ENCODE assay signal across 8 cellular contexts in genomic region chr6:144036064-144036873, GRCh38. TPM values are rescaled to one million over a fixed set of nuclear protein-coding genes. Genes with fewer than 3 reads are reported as not detected.
DNase-seq lines count a peak whose midpoint lies in the region; ATAC-seq and TF ChIP-seq lines count a peak whose summit lies in the region.

No MANE protein-coding gene starts in this region.

- peaks cover 0 to 6% of the 10 kb centered on the region in 2 donors for H3K27me3 Mint-ChIP-seq in effector memory CD8-positive, alpha-beta T cell

- ATAC-seq in effector memory CD8-positive, alpha-beta T cell (replicated peaks) = peak; percentile 44
- ATAC-seq in HG03097 (IDR thresholded peaks at IDR 0.05; ENCODE audit: low FRiP score, unreplicated experiment) = no peak

- H3K36me3 ChIP-seq in GM23248 (ENCODE audit: low read depth) = no peaks in the 10 kb centered on the region
- no peaks in the 10 kb centered on the region for H3K36me3 ChIP-seq in muscle layer of colon (ENCODE audit: insufficient read depth, low read length)

- no peaks in the 10 kb centered on the region for H3K36me3 Mint-ChIP-seq in effector memory CD8-positive, alpha-beta T cell (ENCODE audit: insufficient read depth)

- no peaks in the 10 kb centered on the region for H3K9me3 Mint-ChIP-seq in effector memory CD8-positive, alpha-beta T cell

- H3K27ac ChIP-seq in GM23248 = peak overlapping the region; percentile 54
- H3K27ac ChIP-seq in muscle layer of colon (ENCODE audit: low read depth, low read length) = peak overlapping the region; percentile 0

- peaks cover 39% of the 10 kb centered on the region for H3K4me1 ChIP-seq in GM23248 (ENCODE audit: insufficient read depth)
- H3K4me1 ChIP-seq in muscle layer of colon (ENCODE audit: insufficient read depth, low read length) = no peaks in the 10 kb centered on the region

- TF ChIP-seq CTCF in GM12864 (IDR thresholded peaks at IDR 0.05; ENCODE audit: low read depth, low read length, missing control alignments) (peak; percentile 15), NB4 (IDR thresholded peaks at IDR 0.05; ENCODE audit: low read depth, low read length) (no peak)

- peak overlapping the region in 1 of 2 donors; percentile 70 for H3K27ac Mint-ChIP-seq in effector memory CD8-positive, alpha-beta T cell

- peak overlapping the region; percentile 62 for H3K9ac ChIP-seq in GM23248
- no peak overlapping the region for H3K9ac ChIP-seq in muscle layer of colon (ENCODE audit: low read length)

- peak overlapping the region; percentile 93 for H2AFZ ChIP-seq in GM23248

- in situ Hi-C loops in GM23248 (cut with MboI) = no loop called here

- no peaks in the 10 kb centered on the region for H4K20me1 ChIP-seq in GM23248 (ENCODE audit: insufficient read depth)

- TF ChIP-seq POLR2A in NB4 (IDR thresholded peaks at IDR 0.05; ENCODE audit: extremely low read depth, insufficient read length) = no peak

- WGBS in GM23248 (ENCODE audit: low coverage in 1 of 2, low lambda C conversion rate in 2 of 2, missing lambda C conversion rate in 2 of 2), 2 experiments = 5 to 12% methylated on average over 8 of the region's 8 CpGs

- peaks cover 0 to 10% of the 10 kb centered on the region in 2 donors for H3K4me1 Mint-ChIP-seq in effector memory CD8-positive, alpha-beta T cell (ENCODE audit: low read depth in 2 of 2)

- no peak for DNase-seq in GM12864 (ENCODE audit: low read depth)
- DNase-seq in GM23248 = peak; percentile 74
- peak; percentile 76 for DNase-seq in NB4 (ENCODE audit: low read depth)
- no peak for DNase-seq in effector memory CD8-positive, alpha-beta T cell
- DNase-seq in NCI-H446 (lab: John Stamatoyannopoulos, UW) = no peak
- no peak for DNase-seq in NCI-H2107 treated with DMSO at 0.1 percent for 48 hours (lab: John Stamatoyannopoulos, UW; ENCODE audit: unreplicated experiment)

- H3K4me3 ChIP-seq in GM12864 (ENCODE audit: low read depth, low read length) (no peak overlapping the region; the same call in 1 of the 2 replicates), GM23248 (peak overlapping the region; percentile 68), NB4 (ENCODE audit: low read depth, low read length) (peak overlapping the region; percentile 49), muscle layer of colon (ENCODE audit: low read depth in 1 of 2, low read length in 2 of 2) (peak overlapping the region in 1 of 2 donors; percentile 44)

- peak overlapping the region; percentile 3 to 64 for H3K4me3 Mint-ChIP-seq in effector memory CD8-positive, alpha-beta T cell

- H3K4me2 ChIP-seq in GM23248 (ENCODE audit: unreplicated experiment) = peak overlapping the region; percentile 98

- H3F3A ChIP-seq in GM23248 (ENCODE audit: insufficient read depth) = peaks cover 40% of the 10 kb centered on the region

- no peaks in the 10 kb centered on the region for H3K79me2 ChIP-seq in GM23248 (ENCODE audit: insufficient read depth)

- H3K27me3 ChIP-seq in GM23248 (replicated peaks; ENCODE audit: insufficient read depth) (no peaks in the 10 kb centered on the region), muscle layer of colon (ENCODE audit: control insufficient read depth in 1 of 2, insufficient read depth in 2 of 2, low read length in 2 of 2) (no peaks in the 10 kb centered on the region)

- H3K9me3 ChIP-seq in GM23248 (ENCODE audit: low read depth) (no peaks in the 10 kb centered on the region), muscle layer of colon (ENCODE audit: low read length) (no peaks in the 10 kb centered on the region)

- H3K9me2 ChIP-seq in GM23248 (ENCODE audit: insufficient read depth) = no peaks in the 10 kb centered on the region

RNA-seq across cellular contexts. Expression of gene PLAGL1, which starts 28.2 kb away (rescaled TPM):
- 20.7 and 22.8 TPM in 2 replicates for total RNA-seq in GM23248 (2014; rRNA removed; shearing (Covaris generic))
- polyA plus RNA-seq in GM23248 (2016; fragmentation: Nextera tagmentation; extraction: Ambion mirVana) = 42.2 and 43.8 TPM in 2 replicates

RNA-seq across cellular contexts. Expression of gene SF3B5, which starts 59.1 kb away (rescaled TPM):
- total RNA-seq in GM23248 (2014; rRNA removed; shearing (Covaris generic)) = 131 and 137 TPM in 2 replicates
- 192 and 197 TPM in 2 replicates for polyA plus RNA-seq in GM23248 (2016; fragmentation: Nextera tagmentation; extraction: Ambion mirVana)

Comparison
In these comparisons a context has a peak if more than half of its experiments do, and no peak if none do; other contexts are left out.
1. DNase-seq: peak in GM23248 (single experiment) and NB4 (single experiment); none in GM12864 (single experiment), effector memory CD8-positive, alpha-beta T cell (0 of 3), NCI-H446 (0 of 2) and NCI-H2107 treated with DMSO at 0.1 percent for 48 hours (single experiment).